Comparison of ENCODE assay signal across 8 cellular contexts in the genomic region with DNA sequence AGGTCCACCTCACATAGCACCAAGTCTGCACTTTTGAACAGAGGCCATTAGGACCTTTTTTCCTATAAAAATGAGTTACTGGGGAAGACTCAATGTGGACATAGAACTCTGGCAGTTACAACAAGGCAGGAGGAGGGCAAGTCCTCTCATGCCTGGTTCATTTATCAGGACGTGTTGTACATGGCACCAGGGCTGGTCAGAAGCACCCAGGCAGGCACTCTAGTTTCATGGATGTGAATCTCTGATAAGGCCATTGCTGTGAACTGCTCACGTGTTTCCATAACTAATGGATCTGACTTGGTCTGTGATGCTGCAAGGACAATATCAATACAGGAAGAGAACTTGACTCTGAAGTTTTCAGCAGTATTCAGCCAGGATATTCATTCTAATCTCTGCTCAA. TPM values are rescaled to one million over a fixed set of nuclear protein-coding genes. Genes with fewer than 3 reads are reported as not detected.
DNase-seq lines count a peak whose midpoint lies in the region; ATAC-seq, FAIRE-seq and TF ChIP-seq lines count a peak whose summit lies in the region.

No MANE protein-coding gene starts in this region.

- peak overlapping the region; percentile 91 for H3K27ac Mint-ChIP-seq in activated naive CD8-positive, alpha-beta T cell

- H3K4me3 Mint-ChIP-seq in activated naive CD8-positive, alpha-beta T cell: peak overlapping the region; percentile 64

- POLR2A ChIA-PET in A549 (lab: Yijun Ruan, JAX): no interaction called here

- H3K4me3 ChIP-seq in A549 (no peak overlapping the region), lower lobe of right lung (no peak overlapping the region)

- H3K27me3 Mint-ChIP-seq in activated naive CD8-positive, alpha-beta T cell: no peaks in the 10 kb centered on the region

- no peak for TF ChIP-seq RAD21 in A549 (conservative IDR thresholded peaks at IDR 0.05 in 1 of 2, IDR thresholded peaks at IDR 0.05 in 1 of 2)

- H3K4me1 ChIP-seq in A549 (peaks cover 97% of the 10 kb centered on the region), lower lobe of right lung (peaks cover 97% of the 10 kb centered on the region)

- TF ChIP-seq CTCF in A549 (IDR thresholded peaks at IDR 0.05) (no peak), lower lobe of right lung (IDR thresholded peaks at IDR 0.05) (no peak)

- TF ChIP-seq POLR2A in A549 (IDR thresholded peaks at IDR 0.05; ENCODE audit: low read length): no peak

- 0 out of 3 replicates have a peak overlapping the region, but pooled peaks have one; percentile 25 for H3K4me2 ChIP-seq in A549

- peaks cover 92% of the 10 kb centered on the region for H3K4me1 Mint-ChIP-seq in activated naive CD8-positive, alpha-beta T cell (ENCODE audit: low read depth)

- no peak for ATAC-seq in A549
- ATAC-seq in lower lobe of right lung: no peak
- no peak for ATAC-seq in GM19452 (IDR thresholded peaks at IDR 0.05; ENCODE audit: unreplicated experiment)

- DNase-seq in A549 (ENCODE audit: low read depth in 1 of 2, low spot score in 1 of 2) (no peak), GM18507 (ENCODE audit: extremely low spot score, insufficient read length, low read depth) (no peak), lower lobe of right lung (no peak), SW 1271 (lab: John Stamatoyannopoulos, UW) (no peak), kidney tubule cell (ENCODE audit: low spot score) (no peak), MV-4-11 (lab: John Stamatoyannopoulos, UW) (no peak)

- no peak for TF ChIP-seq EP300 in A549 (IDR thresholded peaks at IDR 0.05)

- H3K27me3 ChIP-seq in lower lobe of right lung (ENCODE audit: low read depth): no peaks in the 10 kb centered on the region

- intact Hi-C loops in lower lobe of right lung (cut with DNase I): no loop called here

- CTCF ChIA-PET in A549 (lab: Yijun Ruan, JAX): interaction anchor here (0.7 to 4.7 kb wide), 8 partner anchors 13 to 259 kb away, joined by 3 to 21 read pairs (median 4); no protein-coding TSS in a partner anchor

- H3K9me3 Mint-ChIP-seq in activated naive CD8-positive, alpha-beta T cell (ENCODE audit: low read depth): no peaks in the 10 kb centered on the region

- H3K36me3 Mint-ChIP-seq in activated naive CD8-positive, alpha-beta T cell: peaks cover 16% of the 10 kb centered on the region

- no peaks in the 10 kb centered on the region for H3K36me3 ChIP-seq in lower lobe of right lung

- H3K9me3 ChIP-seq in A549: no peaks in the 10 kb centered on the region
- no peaks in the 10 kb centered on the region for H3K9me3 ChIP-seq in lower lobe of right lung

- WGBS in A549 (ENCODE audit: missing lambda C conversion rate): 85% methylated on average over 2 of the region's 2 CpGs

- FAIRE-seq in A549 (lab: Jason Lieb, UNC) (no peak), GM18507 (lab: Jason Lieb, UNC) (peak; percentile 42)

- H3K27ac ChIP-seq in A549: peak overlapping the region in 1 of 2 experiments; percentile 85; a peak in 3 of 6 replicates
- peak overlapping the region; percentile 61 for H3K27ac ChIP-seq in lower lobe of right lung

TF ChIP-seq in A549, 52 proteins besides CTCF, POLR2A, EP300 and RAD21:
- TF ChIP-seq ZSCAN20 (CRISPR knock-in tag; IDR thresholded peaks at IDR 0.05) (no peak), SMC3 (IDR thresholded peaks at IDR 0.05) (no peak), MAFK (IDR thresholded peaks at IDR 0.05; ENCODE audit: partially characterized antibody) (no peak), EHMT2 (IDR thresholded peaks at IDR 0.05; ENCODE audit: low read depth) (no peak), POLR2AphosphoS2 (conservative IDR thresholded peaks at IDR 0.05; ENCODE audit: low read length) (no peak), HOXA7 (CRISPR knock-in tag; IDR thresholded peaks at IDR 0.05) (no peak), RCOR1 (IDR thresholded peaks at IDR 0.05; ENCODE audit: low read depth, low read length) (no peak), ZNF302 (CRISPR knock-in tag; IDR thresholded peaks at IDR 0.05) (no peak), RFX5 (IDR thresholded peaks at IDR 0.05) (no peak), KDM1A (IDR thresholded peaks at IDR 0.05; ENCODE audit: low read depth) (no peak), ZFP36 (IDR thresholded peaks at IDR 0.05; ENCODE audit: borderline replicate concordance, partially characterized antibody) (no peak), CBX2 (IDR thresholded peaks at IDR 0.05; ENCODE audit: borderline replicate concordance, low read depth) (no peak)
- TF ChIP-seq, protein P1, sequence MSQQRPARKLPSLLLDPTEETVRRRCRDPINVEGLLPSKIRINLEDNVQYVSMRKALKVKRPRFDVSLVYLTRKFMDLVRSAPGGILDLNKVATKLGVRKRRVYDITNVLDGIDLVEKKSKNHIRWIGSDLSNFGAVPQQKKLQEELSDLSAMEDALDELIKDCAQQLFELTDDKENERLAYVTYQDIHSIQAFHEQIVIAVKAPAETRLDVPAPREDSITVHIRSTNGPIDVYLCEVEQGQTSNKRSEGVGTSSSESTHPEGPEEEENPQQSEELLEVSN (IDR thresholded peaks at IDR 0.05; ENCODE audit: borderline replicate concordance, low read depth): no peak
- TF ChIP-seq, protein P2, sequence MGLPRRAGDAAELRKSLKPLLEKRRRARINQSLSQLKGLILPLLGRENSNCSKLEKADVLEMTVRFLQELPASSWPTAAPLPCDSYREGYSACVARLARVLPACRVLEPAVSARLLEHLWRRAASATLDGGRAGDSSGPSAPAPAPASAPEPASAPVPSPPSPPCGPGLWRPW (IDR thresholded peaks at IDR 0.05): no peak
- TF ChIP-seq, protein P3, sequence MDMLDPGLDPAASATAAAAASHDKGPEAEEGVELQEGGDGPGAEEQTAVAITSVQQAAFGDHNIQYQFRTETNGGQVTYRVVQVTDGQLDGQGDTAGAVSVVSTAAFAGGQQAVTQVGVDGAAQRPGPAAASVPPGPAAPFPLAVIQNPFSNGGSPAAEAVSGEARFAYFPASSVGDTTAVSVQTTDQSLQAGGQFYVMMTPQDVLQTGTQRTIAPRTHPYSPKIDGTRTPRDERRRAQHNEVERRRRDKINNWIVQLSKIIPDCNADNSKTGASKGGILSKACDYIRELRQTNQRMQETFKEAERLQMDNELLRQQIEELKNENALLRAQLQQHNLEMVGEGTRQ (IDR thresholded peaks at IDR 0.05): no peak
TF ChIP-seq in A549: peak in this region for 0.

RNA-seq across cellular contexts. Expression of a gene that starts 16.0 kb away (rescaled TPM):
- polyA plus RNA-seq in A549 (2011; rRNA removed) (39.1 and 41.1 TPM in 2 replicates), A549 (2017; fragmentation: RNase III; extraction: RNeasy Plus Mini Kit Qiagen cat#74134 plus additional on column Dnase treatment) (23.8 to 29.5 TPM (median 23.8 TPM) in 3 replicates)
- polyA plus RNA-seq in A549 (2012; cell fraction: cytosol; rRNA removed): 22.2 and 27.3 TPM in 2 replicates
- polyA plus RNA-seq in A549 (2012; cell fraction: nucleus; rRNA removed): 16.9 and 21.6 TPM in 2 replicates
- 39.1 and 46.5 TPM in 2 replicates for polyA minus RNA-seq in A549 (2011; rRNA and poly(A)+ RNA removed)
- total RNA-seq in lower lobe of right lung: 73.1 TPM
